Comparison of ENCODE assay signal across 27 cellular contexts in the genomic region with DNA sequence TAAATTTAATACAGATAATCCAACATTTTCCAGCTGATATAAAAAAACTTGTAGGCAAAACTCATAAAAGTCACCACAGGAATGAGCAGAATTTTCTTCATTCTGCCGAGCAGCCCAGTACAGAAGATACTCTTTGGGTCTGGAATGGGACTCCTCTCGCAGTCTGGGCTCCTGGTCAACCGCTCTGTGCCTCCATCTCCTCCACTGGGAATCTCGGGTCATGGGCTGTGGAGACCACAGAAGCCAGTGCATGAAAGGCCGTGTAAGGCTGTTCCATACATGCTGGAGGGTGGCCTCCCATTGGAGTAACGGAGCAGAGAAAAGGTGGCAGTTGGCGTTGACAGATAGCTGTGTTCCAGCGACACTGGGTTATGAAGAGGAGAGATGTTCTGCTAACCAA.
"Had no signal": no experiment of that assay in that cellular context is flagged by ENCODE, and none has a peak within 500 bp of the region (broad histone marks: within the 10 kb centered on the region; RNA-seq: fewer than 3 reads in every experiment).

No MANE protein-coding gene starts in this region.

- H3K4me3 Mint-ChIP-seq: activated B cell treated with CpG ODN at 0.5 μM for 24 hours; activated CD4-positive, alpha-beta memory T cell treated with anti-CD3 and anti-CD28 coated beads, Interleukin-2, amount 10 ng/mL, durations not matched to agents 7 days and 5 days; activated CD4-positive, alpha-beta T cell treated with anti-CD3 and anti-CD28 coated beads, Interleukin-2, amount 10 ng/mL, durations not matched to agents 7 days and 5 days; activated naive CD8-positive, alpha-beta T cell; activated T-cell treated with anti-CD3 and anti-CD28 coated beads, Interleukin-2, amount 50 U/mL, for 4 hours; activated T-helper 17 cell treated with anti-CD3 and anti-CD28 coated beads, Interleukin-2, amount 50 U/mL, for 72 hours; central memory CD8-positive, alpha-beta T cell; dendritic cell treated with granulocyte-macrophage colony-stimulating factor and Interleukin-4, amounts not matched to agents 40 ng/mL and 50 ng/mL, for 4 days; endodermal cell had no signal

- H3K27ac Mint-ChIP-seq: activated B cell treated with CpG ODN at 0.5 μM for 24 hours; activated CD4-positive, alpha-beta memory T cell treated with anti-CD3 and anti-CD28 coated beads, Interleukin-2, amount 10 ng/mL, durations not matched to agents 7 days and 5 days; activated CD4-positive, alpha-beta T cell treated with anti-CD3 and anti-CD28 coated beads, Interleukin-2, amount 10 ng/mL, durations not matched to agents 7 days and 5 days; activated naive CD8-positive, alpha-beta T cell; activated T-helper 17 cell treated with anti-CD3 and anti-CD28 coated beads, Interleukin-2, amount 50 U/mL, for 72 hours; dendritic cell treated with granulocyte-macrophage colony-stimulating factor and Interleukin-4, amounts not matched to agents 40 ng/mL and 50 ng/mL, for 4 days; endodermal cell had no signal

- ATAC-seq: activated CD4-positive, CD25-positive, alpha-beta regulatory T cell treated with anti-CD3 and anti-CD28 coated beads, Interleukin-2, amount 50 U/mL, for 24 hours; activated T-cell treated with anti-CD3 and anti-CD28 coated beads, Interleukin-2, amount 50 U/mL, for 4 hours; activated T-helper 17 cell treated with anti-CD3 and anti-CD28 coated beads, Interleukin-2, amount 50 U/mL, for 72 hours; esophagus mucosa; foreskin keratinocyte; gastrocnemius medialis; heart left ventricle had no signal

- DNase-seq: activated B cell treated with CpG ODN at 0.5 μM for 24 hours; activated CD4-positive, alpha-beta memory T cell treated with anti-CD3 and anti-CD28 coated beads, Interleukin-2, amount 10 ng/mL, durations not matched to agents 7 days and 5 days; activated CD4-positive, alpha-beta T cell treated with anti-CD3 and anti-CD28 coated beads, Interleukin-2, amount 10 ng/mL, durations not matched to agents 7 days and 5 days; activated CD4-positive, alpha-beta T cell treated with anti-CD3 and anti-CD28 coated beads, Interleukin-2, amount 50 U/mL, for 4 hours; activated CD8-positive, alpha-beta memory T cell treated with anti-CD3 and anti-CD28 coated beads, Interleukin-2, amount 50 U/mL, for 48 hours; activated effector memory CD4-positive, alpha-beta T cell treated with Interleukin-2 at 50 U/mL for 16 hours; activated gamma-delta T cell treated with Interleukin-2 at 50 U/mL for 16 hours; activated naive CD4-positive, alpha-beta T cell treated with anti-CD3 and anti-CD28 coated beads, Interleukin-2, amount 50 U/mL, for 16 hours; activated naive CD4-positive, alpha-beta T cell treated with Interleukin-2 at 50 U/mL for 16 hours; activated T-cell treated with anti-CD3 and anti-CD28 coated beads, Interleukin-2, amount 50 U/mL, for 4 hours; amniotic stem cell; anterior cingulate cortex; brain microvascular endothelial cell; effector memory CD4-positive, alpha-beta T cell; endodermal cell; foreskin keratinocyte; gastrocnemius medialis; glutamatergic neuron; heart left ventricle; T-helper 2 cell; WERI-Rb-1 had no signal

- H3K36me3 Mint-ChIP-seq: activated naive CD8-positive, alpha-beta T cell had no signal

- H3K27me3 Mint-ChIP-seq: activated B cell treated with CpG ODN at 0.5 μM for 24 hours; activated CD4-positive, alpha-beta memory T cell treated with anti-CD3 and anti-CD28 coated beads, Interleukin-2, amount 10 ng/mL, durations not matched to agents 7 days and 5 days; activated CD4-positive, alpha-beta T cell treated with anti-CD3 and anti-CD28 coated beads, Interleukin-2, amount 10 ng/mL, durations not matched to agents 7 days and 5 days; activated T-helper 17 cell treated with anti-CD3 and anti-CD28 coated beads, Interleukin-2, amount 50 U/mL, for 72 hours; central memory CD8-positive, alpha-beta T cell had no signal

- H3K4me1 Mint-ChIP-seq: activated B cell treated with CpG ODN at 0.5 μM for 24 hours; activated CD4-positive, alpha-beta memory T cell treated with anti-CD3 and anti-CD28 coated beads, Interleukin-2, amount 10 ng/mL, durations not matched to agents 7 days and 5 days; activated CD4-positive, alpha-beta T cell treated with anti-CD3 and anti-CD28 coated beads, Interleukin-2, amount 10 ng/mL, durations not matched to agents 7 days and 5 days; activated T-helper 17 cell treated with anti-CD3 and anti-CD28 coated beads, Interleukin-2, amount 50 U/mL, for 72 hours; central memory CD8-positive, alpha-beta T cell had no signal

- H3K9me3 Mint-ChIP-seq: activated B cell treated with CpG ODN at 0.5 μM for 24 hours; activated CD4-positive, alpha-beta memory T cell treated with anti-CD3 and anti-CD28 coated beads, Interleukin-2, amount 10 ng/mL, durations not matched to agents 7 days and 5 days; activated CD4-positive, alpha-beta T cell treated with anti-CD3 and anti-CD28 coated beads, Interleukin-2, amount 10 ng/mL, durations not matched to agents 7 days and 5 days; activated T-cell treated with anti-CD3 and anti-CD28 coated beads, Interleukin-2, amount 50 U/mL, for 4 hours; activated T-helper 17 cell treated with anti-CD3 and anti-CD28 coated beads, Interleukin-2, amount 50 U/mL, for 72 hours; central memory CD8-positive, alpha-beta T cell; dendritic cell treated with granulocyte-macrophage colony-stimulating factor and Interleukin-4, amounts not matched to agents 40 ng/mL and 50 ng/mL, for 4 days; endodermal cell had no signal
